ENCODE assay signal across 9 cellular contexts in genomic region chr4:38306482-38307071, GRCh38.
A peak's percentile ranks its signal among the peaks of the same experiment; 100 is the strongest.
DNase-seq lines count a peak whose midpoint lies in the region; ATAC-seq lines count a peak whose summit lies in the region.
"Had no signal": no experiment of that assay in that cellular context is flagged by ENCODE, and none has a peak within 500 bp of the region (broad histone marks: within the 10 kb centered on the region; RNA-seq: fewer than 3 reads in every experiment).

No MANE protein-coding gene starts in this region.

- peak overlapping the region; percentile 4 for H3K4me3 ChIP-seq in effector memory CD4-positive, alpha-beta T cell (ENCODE audit: insufficient read depth, low read depth, low read length, poor library complexity, severe bottlenecking)
- no peak overlapping the region for H3K4me3 ChIP-seq in HAP-1

- DNase-seq in effector memory CD4-positive, alpha-beta T cell: no peak
- no peak for DNase-seq in NCI-H2196 treated with DMSO at 0.1 percent for 48 hours (lab: John Stamatoyannopoulos, UW; ENCODE audit: unreplicated experiment)
- no peak for DNase-seq in NCI-H69 (lab: John Stamatoyannopoulos, UW)
- no peak for DNase-seq in NCI-H82 treated with DMSO at 0.1 percent for 48 hours (lab: John Stamatoyannopoulos, UW; ENCODE audit: unreplicated experiment)
- DNase-seq in HAP-1 (ENCODE audit: low spot score in 2 of 2): no peak
- DNase-seq: left cardiac atrium had no signal

- no peaks in the 10 kb centered on the region for H3K9me3 ChIP-seq in effector memory CD4-positive, alpha-beta T cell (ENCODE audit: control insufficient read depth, low read length)
- H3K9me3 ChIP-seq in HAP-1: no peaks in the 10 kb centered on the region

- peaks cover 14% of the 10 kb centered on the region for H3K4me1 ChIP-seq in effector memory CD4-positive, alpha-beta T cell (ENCODE audit: control insufficient read depth, insufficient read depth, low read length, poor library complexity, severe bottlenecking)
- no peaks in the 10 kb centered on the region for H3K4me1 ChIP-seq in HAP-1

- H3K27me3 ChIP-seq in effector memory CD4-positive, alpha-beta T cell (replicated peaks; ENCODE audit: control insufficient read depth, insufficient read depth, low read length, poor library complexity, severe bottlenecking): no peaks in the 10 kb centered on the region
- no peaks in the 10 kb centered on the region for H3K27me3 ChIP-seq in HAP-1 (ENCODE audit: low read depth)

- H3K36me3 ChIP-seq in effector memory CD4-positive, alpha-beta T cell (ENCODE audit: control insufficient read depth, insufficient read depth, low read length): no peaks in the 10 kb centered on the region
- H3K36me3 ChIP-seq in HAP-1 (replicated peaks): no peaks in the 10 kb centered on the region

- in situ Hi-C loops in HAP-1 (cut with MboI; ENCODE audit: low sequenced_read_pairs): no loop called here

- no peak overlapping the region for H3K27ac ChIP-seq in effector memory CD4-positive, alpha-beta T cell (ENCODE audit: insufficient read depth, low read length, poor library complexity, severe bottlenecking)

- ATAC-seq in GM18508 (IDR thresholded peaks at IDR 0.05; ENCODE audit: insufficient read depth, unreplicated experiment) (peak; percentile 45), GM21390 (IDR thresholded peaks at IDR 0.05; ENCODE audit: unreplicated experiment) (peak; percentile 49), HG03439 (IDR thresholded peaks at IDR 0.05; ENCODE audit: unreplicated experiment) (peak; percentile 50)
